ENCODE assay signal across 33 cellular contexts in genomic region chr6:85085875-85086274, GRCh38.
DNase-seq lines count a peak whose midpoint lies in the region; ATAC-seq, FAIRE-seq and TF ChIP-seq lines count a peak whose summit lies in the region.
"Had no signal": no experiment of that assay in that cellular context is flagged by ENCODE, and none has a peak within 500 bp of the region (broad histone marks: within the 10 kb centered on the region; RNA-seq: fewer than 3 reads in every experiment).

No MANE protein-coding gene starts in this region.

- TF ChIP-seq POLR2A in GM12892 (IDR thresholded peaks at IDR 0.05; ENCODE audit: low read depth, low read length) = no peak
- no peak for TF ChIP-seq POLR2A in K562 (conservative IDR thresholded peaks at IDR 0.05)

- no peak overlapping the region for H3K9ac ChIP-seq in K562 (ENCODE audit: insufficient read depth in 1 of 2, low read depth in 2 of 2, low read length in 2 of 2)
- H3K9ac ChIP-seq: BLaER1; BLaER1 treated with 17β-estradiol and CSF1 and Interleukin-3, amounts not matched to agents 10 nM and 100 nM had no signal

- TF ChIP-seq RAD21 in K562 (CRISPR knock-in tag; conservative IDR thresholded peaks at IDR 0.05 in 1 of 2, IDR thresholded peaks at IDR 0.05 in 1 of 2) = no peak

- CTCF ChIA-PET in HEK293 (lab: Yijun Ruan, JAX) = no interaction called here
- CTCF ChIA-PET in K562 (lab: Yijun Ruan, JAX; ENCODE audit: low intra/inter-chr PET ratio) = no interaction called here

- H3K27me3 ChIP-seq in K562 (ENCODE audit: control insufficient read depth in 2 of 2, insufficient read depth in 2 of 2, low read length in 2 of 2) = no peaks in the 10 kb centered on the region
- H3K27me3 ChIP-seq: BE2C; BLaER1; BLaER1 treated with 17β-estradiol and CSF1 and Interleukin-3, amounts not matched to agents 10 nM and 100 nM had no signal

- H3K4me3 ChIP-seq in HEK293 (ENCODE audit: low read depth, low read length) (no peak overlapping the region), K562 (no peak overlapping the region)
- H3K4me3 ChIP-seq: A549; BLaER1; BLaER1 treated with 17β-estradiol and CSF1 and Interleukin-3, amounts not matched to agents 10 nM and 100 nM had no signal

- H2AFZ ChIP-seq in K562 (ENCODE audit: low read depth, low read length) = no peak overlapping the region

- ATAC-seq in K562 = no peak
- no peak for ATAC-seq in HG02885 (IDR thresholded peaks at IDR 0.05; ENCODE audit: poor library complexity, unreplicated experiment)
- ATAC-seq: A549; CD8-positive, alpha-beta T cell had no signal

- POLR2A ChIA-PET in HEK293 (lab: Yijun Ruan, JAX) = no interaction called here
- POLR2A ChIA-PET in K562 (lab: Yijun Ruan, JAX) = no interaction called here

- FAIRE-seq in GM12892 (lab: Jason Lieb, UNC) (peak; percentile 24), K562 (lab: Jason Lieb, UNC) (no peak)
- FAIRE-seq: A204.1, A549, D721Med had no signal

- no peak overlapping the region for H3K4me2 ChIP-seq in K562 (ENCODE audit: insufficient read depth, low read length)
- H3K4me2 ChIP-seq: A549; BLaER1; BLaER1 treated with 17β-estradiol and CSF1 and Interleukin-3, amounts not matched to agents 10 nM and 100 nM had no signal

- WGBS in K562 (ENCODE audit: insufficient coverage, low coverage, missing lambda C conversion rate) = 13% methylated on average over 2 of the region's 2 CpGs

- H4K20me1 ChIP-seq in K562 (replicated peaks; ENCODE audit: control insufficient read depth, insufficient read depth, low read length) = no peaks in the 10 kb centered on the region
- H4K20me1 ChIP-seq: BLaER1; BLaER1 treated with 17β-estradiol and CSF1 and Interleukin-3, amounts not matched to agents 10 nM and 100 nM had no signal

- no peak for TF ChIP-seq EP300 in K562 (IDR thresholded peaks at IDR 0.05; ENCODE audit: low read length)

- no peaks in the 10 kb centered on the region for H3K79me2 ChIP-seq in K562 (ENCODE audit: control insufficient read depth, insufficient read depth, low read length)

- H3K36me3 ChIP-seq in HEK293 (ENCODE audit: control insufficient read depth in 2 of 2, insufficient read depth in 1 of 2, low read length in 2 of 2) = no peaks in the 10 kb centered on the region
- H3K36me3 ChIP-seq in K562 (ENCODE audit: control insufficient read depth, insufficient read depth, low read length) = no peaks in the 10 kb centered on the region
- H3K36me3 ChIP-seq: BE2C; BLaER1; BLaER1 treated with 17β-estradiol and CSF1 and Interleukin-3, amounts not matched to agents 10 nM and 100 nM had no signal

- H3K27ac ChIP-seq in HEK293 (ENCODE audit: extremely low read depth, low read depth, low read length) = no peak overlapping the region
- no peak overlapping the region for H3K27ac ChIP-seq in K562 (ENCODE audit: extremely low read depth, low read depth, low read length)
- H3K27ac ChIP-seq: 22Rv1; A549; BLaER1; BLaER1 treated with 17β-estradiol and CSF1 and Interleukin-3, amounts not matched to agents 10 nM and 100 nM; C4-2B had no signal

- intact Hi-C loops in K562 (cut with micrococcal nuclease) = no loop called here

- TF ChIP-seq CTCF in HEK293 (tag by site-specific recombination; IDR thresholded peaks at IDR 0.05) (no peak), K562 (IDR thresholded peaks at IDR 0.05 in 2 of 3, conservative IDR thresholded peaks at IDR 0.05 in 1 of 3; ENCODE audit: insufficient read depth in 2 of 3, low read depth in 1 of 3, low read length in 3 of 3) (no peak)

- DNase-seq in GM12892 (ENCODE audit: insufficient read length) = no peak
- DNase-seq in K562 (ENCODE audit: extremely low read depth in 1 of 4, low spot score in 3 of 4) = no peak
- DNase-seq in NCI-H1105 (lab: John Stamatoyannopoulos, UW) = no peak
- no peak for DNase-seq in T-helper 1 cell
- DNase-seq: 8988T; ACHN; AML-193; BE2C; C1 segment of cervical spinal cord; Caco-2; Calu3; CD4-positive, alpha-beta memory T cell; CD4-positive, alpha-beta T cell; CD4-positive, CD25-positive, alpha-beta regulatory T cell; CD8-positive, alpha-beta memory T cell; CD8-positive, alpha-beta T cell; COR-L47; DMS 273 treated with DMSO at 0.1 percent for 48 hours; DMS153; DMS53; DMS79; DMS79 treated with DMSO at 0.1 percent for 48 hours; DND-41; EL had no signal

- BruUV-seq in K562 (replicated peaks; lab: Mats Ljungman, UMichigan) = no TSS peak

- H3K4me1 ChIP-seq in HEK293 (ENCODE audit: control insufficient read depth, insufficient read depth, low read length) = no peaks in the 10 kb centered on the region
- no peaks in the 10 kb centered on the region for H3K4me1 ChIP-seq in K562 (replicated peaks in 1 of 2; ENCODE audit: control insufficient read depth in 2 of 2, insufficient read depth in 2 of 2, low read length in 2 of 2)
- H3K4me1 ChIP-seq: A549; BE2C; BLaER1; BLaER1 treated with 17β-estradiol and CSF1 and Interleukin-3, amounts not matched to agents 10 nM and 100 nM; Caco-2 had no signal

- in situ Hi-C loops in K562 (cut with MboI) = no loop called here

- H3K9me3 ChIP-seq in HEK293 (ENCODE audit: control insufficient read depth, insufficient read depth, low read depth, low read length) = no peaks in the 10 kb centered on the region
- H3K9me3 ChIP-seq in K562 (replicated peaks; ENCODE audit: control insufficient read depth, insufficient read depth, low read depth, low read length) = no peaks in the 10 kb centered on the region
- H3K9me3 ChIP-seq: A549; BE2C; BLaER1; BLaER1 treated with 17β-estradiol and CSF1 and Interleukin-3, amounts not matched to agents 10 nM and 100 nM; Caco-2 had no signal

- H3K9me1 ChIP-seq in K562 (ENCODE audit: control insufficient read depth, insufficient read depth, low read length) = no peaks in the 10 kb centered on the region

TF ChIP-seq in HEK293, 187 proteins besides CTCF, POLR2A, EP300 and RAD21:
- no peak for TF ChIP-seq BCL11B (tag by site-specific recombination; IDR thresholded peaks at IDR 0.05; ENCODE audit: low read depth)
- peak; percentile 75 for TF ChIP-seq ZNF146 (tag by site-specific recombination; IDR thresholded peaks at IDR 0.05)

TF ChIP-seq in K562, 482 proteins besides CTCF, POLR2A, EP300 and RAD21:
- TF ChIP-seq TAF9B (IDR thresholded peaks at IDR 0.05; ENCODE audit: partially characterized antibody) = no peak
- no peak for TF ChIP-seq HDAC6 (IDR thresholded peaks at IDR 0.05; ENCODE audit: low read depth, low read length)
- no peak for TF ChIP-seq FOXO4 (CRISPR knock-in tag; IDR thresholded peaks at IDR 0.05)
- no peak for TF ChIP-seq ZNF316 (IDR thresholded peaks at IDR 0.05)
- peak; percentile 76 for TF ChIP-seq ZNF146 (CRISPR knock-in tag; IDR thresholded peaks at IDR 0.05; ENCODE audit: unreplicated experiment)
- TF ChIP-seq ZNF785 (CRISPR knock-in tag; IDR thresholded peaks at IDR 0.05) = no peak
- no peak for TF ChIP-seq ZNF224 (CRISPR knock-in tag; IDR thresholded peaks at IDR 0.05)
- TF ChIP-seq CHD1 (IDR thresholded peaks at IDR 0.05; ENCODE audit: low read length) = no peak
